14 cellular contexts compared by ENCODE assay signal in the genomic region with DNA sequence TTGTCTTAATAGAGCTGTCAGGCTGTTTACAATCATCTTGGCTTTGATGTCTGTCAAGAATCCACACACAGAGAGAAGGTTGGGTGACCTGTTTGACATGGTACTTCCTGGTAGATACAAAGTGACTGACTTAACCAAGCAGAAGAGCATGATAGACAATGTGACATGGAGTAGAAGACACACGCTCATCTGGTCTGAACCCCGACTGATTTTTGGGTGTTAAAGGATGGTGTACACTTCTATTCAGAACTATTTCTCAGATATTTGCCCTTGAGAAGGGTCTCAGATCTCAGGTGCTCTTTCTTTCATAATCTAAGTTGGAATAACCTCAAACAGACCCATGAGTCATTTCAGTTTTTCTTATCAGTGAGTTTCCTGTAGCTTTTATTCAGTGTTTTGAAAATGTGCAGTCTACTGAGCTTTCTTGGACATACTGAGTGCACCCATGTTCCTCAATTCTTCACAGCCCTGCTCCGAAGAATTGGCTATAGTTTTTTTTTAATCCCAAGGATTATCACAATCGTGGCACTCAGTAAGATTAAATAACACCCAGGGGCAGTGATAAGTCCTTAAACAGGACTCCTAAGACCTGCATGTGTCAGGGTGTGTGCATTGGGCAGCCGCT. TPM values are rescaled to one million over a fixed set of nuclear protein-coding genes. Genes with fewer than 3 reads are reported as not detected.
DNase-seq lines count a peak whose midpoint lies in the region; ATAC-seq and TF ChIP-seq lines count a peak whose summit lies in the region.
"Had no signal": no experiment of that assay in that cellular context is flagged by ENCODE, and none has a peak within 500 bp of the region (broad histone marks: within the 10 kb centered on the region; RNA-seq: fewer than 3 reads in every experiment).

No MANE protein-coding gene starts in this region.

- ATAC-seq in GM18868 (IDR thresholded peaks at IDR 0.05; ENCODE audit: unreplicated experiment): peak; percentile 81
- peak; percentile 78 for ATAC-seq in GM21529 (IDR thresholded peaks at IDR 0.05; ENCODE audit: unreplicated experiment)
- peak; percentile 81 for ATAC-seq in HG03159 (IDR thresholded peaks at IDR 0.05; ENCODE audit: unreplicated experiment)

- DNase-seq in dorsolateral prefrontal cortex (no peak), RKO (ENCODE audit: low spot score) (no peak), NOMO-1 treated with DMSO at 0.1 percent for 48 hours (lab: John Stamatoyannopoulos, UW; ENCODE audit: unreplicated experiment) (no peak), NOMO-1 (lab: John Stamatoyannopoulos, UW; ENCODE audit: unreplicated experiment in 2 of 2) (no peak)
- no peak for DNase-seq in activated CD4-positive, alpha-beta T cell treated with anti-CD3 and anti-CD28 coated beads, Interleukin-2, amount 50 U/mL, for 4 hours
- DNase-seq: glutamatergic neuron, H7, stomach had no signal

- TF ChIP-seq CTCF in dorsolateral prefrontal cortex (IDR thresholded peaks at IDR 0.05 in 54 of 56, conservative IDR thresholded peaks at IDR 0.05 in 2 of 56; ENCODE audit: low read depth in 1 of 56, partially characterized antibody in 56 of 56): no peak

- peak overlapping the region in 4 of 59 donors; percentile 10 to 34 (median 20) for H3K4me3 ChIP-seq in dorsolateral prefrontal cortex
- H3K4me3 ChIP-seq: breast epithelium, smooth muscle cell, stomach had no signal

- intact Hi-C loops in dorsolateral prefrontal cortex (cut with DNase I): no loop called here

- peaks cover 0 to 8% (median 0%) of the 10 kb centered on the region in 45 donors for H3K27me3 ChIP-seq in dorsolateral prefrontal cortex

- H3K27ac ChIP-seq in dorsolateral prefrontal cortex: peak overlapping the region in 58 of 59 donors; percentile 15 to 96 (median 87)
- H3K27ac ChIP-seq: breast epithelium, stomach had no signal

RNA-seq across cellular contexts. Expression of a gene that starts 46.4 kb away (rescaled TPM):
- 10 to 100 TPM in 114 of 120 experiments, 1 to 10 TPM in 6; 6.8 to 51.5 (median 21.6) TPM for total RNA-seq in dorsolateral prefrontal cortex
- total RNA-seq: Right ventricle myocardium inferior had no signal
